ENCODE assay signal across 33 cellular contexts in the genomic region with DNA sequence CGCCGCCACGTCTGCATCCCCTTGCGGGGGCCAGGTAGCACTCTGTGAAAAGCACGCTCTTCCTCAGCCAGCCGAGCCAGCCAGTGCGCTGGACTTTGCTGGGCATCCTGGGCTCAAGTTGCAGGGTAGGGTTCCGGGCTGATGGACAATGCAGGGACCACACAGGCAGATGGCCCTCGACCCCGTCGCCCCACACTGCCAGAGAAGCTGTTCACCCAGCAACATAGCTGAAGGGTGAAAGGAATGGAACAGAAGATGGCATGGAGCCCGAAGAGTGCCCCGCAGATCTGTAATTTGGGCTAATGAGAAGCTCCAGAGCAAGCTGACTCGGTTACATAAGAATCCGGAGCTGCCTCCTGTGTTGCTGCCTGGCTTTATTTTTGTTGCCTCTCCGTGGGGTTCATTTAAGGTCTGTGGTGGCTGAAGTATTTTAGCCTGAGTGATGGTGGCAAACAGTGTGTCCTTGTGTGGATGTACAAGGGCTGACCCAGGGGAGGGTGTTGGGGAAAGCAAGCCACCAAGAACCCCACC.
A peak's percentile ranks its signal among the peaks of the same experiment; 100 is the strongest.
DNase-seq lines count a peak whose midpoint lies in the region; ATAC-seq and TF ChIP-seq lines count a peak whose summit lies in the region.
"Had no signal": no experiment of that assay in that cellular context is flagged by ENCODE, and none has a peak within 500 bp of the region (broad histone marks: within the 10 kb centered on the region; RNA-seq: fewer than 3 reads in every experiment).

No MANE protein-coding gene starts in this region.

- intact Hi-C loops in CD8-positive, alpha-beta T cell (cut with DNase I, micrococcal nuclease) = no loop called here

- no peak for ATAC-seq in CD8-positive, alpha-beta T cell
- no peak for ATAC-seq in HG03520 (IDR thresholded peaks at IDR 0.05; ENCODE audit: unreplicated experiment)
- ATAC-seq in HG02840 (IDR thresholded peaks at IDR 0.05; ENCODE audit: low FRiP score, unreplicated experiment) = no peak
- ATAC-seq: activated CD8-positive, alpha-beta T cell treated with anti-CD3 and anti-CD28 coated beads for 36 hours; foreskin keratinocyte; GM12878; left cardiac atrium; psoas muscle; stimulated activated memory B cell treated with anti-CD40 and anti-IgM and Interleukin-4, amounts not matched to agents 10 μg/mL and 1 μg/mL and 100 μg/mL, for 72 hours; upper lobe of right lung had no signal

- H3K4me3 ChIP-seq in CD8-positive, alpha-beta T cell (ENCODE audit: low read depth, low read length) = no peak overlapping the region
- H3K4me3 ChIP-seq: cardiac muscle cell, esophagus muscularis mucosa, GM12878, PC-9, psoas muscle, suprapubic skin, upper lobe of right lung had no signal

- POLR2A ChIA-PET in CD8-positive, alpha-beta T cell (lab: Charles Lee) = no interaction called here

- H3K4me3 Mint-ChIP-seq in brain = no peak overlapping the region
- no peak overlapping the region for H3K4me3 Mint-ChIP-seq in CD8-positive, alpha-beta T cell
- H3K4me3 Mint-ChIP-seq: activated CD8-positive, alpha-beta T cell treated with anti-CD3 and anti-CD28 coated beads for 36 hours; activated naive CD4-positive, alpha-beta T cell treated with anti-CD3 and anti-CD28 coated beads, Interleukin-2, amount 50 U/mL, for 24 hours; dendritic cell treated with granulocyte-macrophage colony-stimulating factor and Interleukin-4, amounts not matched to agents 40 ng/mL and 50 ng/mL, for 4 days; H9; memory B cell; stimulated activated memory B cell treated with anti-CD40 and anti-IgM and Interleukin-4, amounts not matched to agents 10 μg/mL and 1 μg/mL and 100 μg/mL, for 72 hours had no signal

- H3K4me1 ChIP-seq in CD8-positive, alpha-beta T cell (ENCODE audit: insufficient read depth, low read length) = no peaks in the 10 kb centered on the region
- H3K4me1 ChIP-seq: foreskin keratinocyte, psoas muscle, suprapubic skin, upper lobe of right lung had no signal

- H3K4me1 Mint-ChIP-seq in brain = peaks cover 35% of the 10 kb centered on the region
- H3K4me1 Mint-ChIP-seq in CD8-positive, alpha-beta T cell (ENCODE audit: low read depth) = no peaks in the 10 kb centered on the region
- H3K4me1 Mint-ChIP-seq: activated naive CD4-positive, alpha-beta T cell treated with anti-CD3 and anti-CD28 coated beads, Interleukin-2, amount 50 U/mL, for 24 hours; memory B cell; stimulated activated memory B cell treated with anti-CD40 and anti-IgM and Interleukin-4, amounts not matched to agents 10 μg/mL and 1 μg/mL and 100 μg/mL, for 72 hours had no signal

- peaks cover 7% of the 10 kb centered on the region for H3K27me3 Mint-ChIP-seq in brain
- peaks cover 9% of the 10 kb centered on the region for H3K27me3 Mint-ChIP-seq in CD8-positive, alpha-beta T cell (ENCODE audit: low read depth)
- H3K27me3 Mint-ChIP-seq: dendritic cell treated with granulocyte-macrophage colony-stimulating factor and Interleukin-4, amounts not matched to agents 40 ng/mL and 50 ng/mL, for 4 days; stimulated activated memory B cell treated with anti-CD40 and anti-IgM and Interleukin-4, amounts not matched to agents 10 μg/mL and 1 μg/mL and 100 μg/mL, for 72 hours had no signal

- in situ Hi-C loops in G401 (cut with HindIII; ENCODE audit: low sequenced_read_pairs) = no loop called here

- no peaks in the 10 kb centered on the region for H3K27me3 ChIP-seq in CD8-positive, alpha-beta T cell (ENCODE audit: insufficient read depth, low read length)
- H3K27me3 ChIP-seq: foreskin keratinocyte had no signal

- TF ChIP-seq CTCF in brain (conservative IDR thresholded peaks at IDR 0.05) = no peak
- TF ChIP-seq CTCF in CD8-positive, alpha-beta T cell (IDR thresholded peaks at IDR 0.05) = no peak

- H3K27ac ChIP-seq in CD8-positive, alpha-beta T cell (ENCODE audit: low read depth, low read length) = no peak overlapping the region
- H3K27ac ChIP-seq: cardiac muscle cell, esophagus muscularis mucosa, foreskin keratinocyte, HL-60, KMS-11, PC-9, psoas muscle, suprapubic skin, upper lobe of right lung had no signal

- DNase-seq in G401 (ENCODE audit: low spot score) = peak; percentile 39
- DNase-seq in hypothalamus (lab: John Stamatoyannopoulos, UW) = peak in 35 of 51 donors; percentile 13 to 88 (median 59)
- peak in 31 of 56 donors; percentile 2 to 75 (median 37) for DNase-seq in nucleus accumbens (lab: John Stamatoyannopoulos, UW)
- DNase-seq in HK-2 (ENCODE audit: unreplicated experiment) = no peak
- no peak for DNase-seq in CD8-positive, alpha-beta T cell
- DNase-seq: activated CD4-positive, alpha-beta T cell treated with anti-CD3 and anti-CD28 coated beads for 1 hour; activated CD8-positive, alpha-beta T cell treated with anti-CD3 and anti-CD28 coated beads for 36 hours; foreskin keratinocyte; H9; left cardiac atrium; NCI-H1436; NCI-H2081 treated with DMSO at 0.1 percent for 48 hours; NCI-H345; NCI-H69; PC-9; psoas muscle; SHP77; T-helper 2 cell; upper lobe of right lung had no signal

- H3K36me3 ChIP-seq in CD8-positive, alpha-beta T cell (ENCODE audit: insufficient read depth, low read length) = no peaks in the 10 kb centered on the region
- H3K36me3 ChIP-seq: cardiac muscle cell, esophagus muscularis mucosa, suprapubic skin, upper lobe of right lung had no signal

- H3K9me3 ChIP-seq in CD8-positive, alpha-beta T cell (ENCODE audit: low read length) = no peaks in the 10 kb centered on the region
- H3K9me3 ChIP-seq: suprapubic skin, upper lobe of right lung had no signal

- H3K27ac Mint-ChIP-seq in brain = peak overlapping the region in 4 of 5 experiments; percentile 6 to 87 (median 49)
- no peak overlapping the region for H3K27ac Mint-ChIP-seq in CD8-positive, alpha-beta T cell
- H3K27ac Mint-ChIP-seq: activated CD8-positive, alpha-beta T cell treated with anti-CD3 and anti-CD28 coated beads for 36 hours; activated naive CD4-positive, alpha-beta T cell treated with anti-CD3 and anti-CD28 coated beads, Interleukin-2, amount 50 U/mL, for 24 hours; activated T-helper 2 cell treated with anti-CD3 and anti-CD28 coated beads, Interferon-gamma antibody, Interleukin-2, Interleukin-4, amounts not matched to agents 10 μg/mL and 5 μg/mL and 100 μg/mL, durations not matched to agents 14 hours and 24 hours and 36 hours; dendritic cell treated with granulocyte-macrophage colony-stimulating factor and Interleukin-4, amounts not matched to agents 40 ng/mL and 50 ng/mL, for 4 days; H9; memory B cell; stimulated activated memory B cell treated with anti-CD40 and anti-IgM and Interleukin-4, amounts not matched to agents 10 μg/mL and 1 μg/mL and 100 μg/mL, for 72 hours had no signal

- CTCF ChIA-PET in CD8-positive, alpha-beta T cell (lab: Charles Lee) = no interaction called here

- H3K9me3 Mint-ChIP-seq in brain = peaks cover 7 to 21% (median 19%) of the 10 kb centered on the region in 5 experiments
- peaks cover 13% of the 10 kb centered on the region for H3K9me3 Mint-ChIP-seq in CD8-positive, alpha-beta T cell
- H3K9me3 Mint-ChIP-seq: activated naive CD4-positive, alpha-beta T cell treated with anti-CD3 and anti-CD28 coated beads, Interleukin-2, amount 50 U/mL, for 24 hours had no signal

- H3K36me3 Mint-ChIP-seq in brain = no peaks in the 10 kb centered on the region
- no peaks in the 10 kb centered on the region for H3K36me3 Mint-ChIP-seq in CD8-positive, alpha-beta T cell
- H3K36me3 Mint-ChIP-seq: activated naive CD4-positive, alpha-beta T cell treated with anti-CD3 and anti-CD28 coated beads, Interleukin-2, amount 50 U/mL, for 24 hours; memory B cell; stimulated activated memory B cell treated with anti-CD40 and anti-IgM and Interleukin-4, amounts not matched to agents 10 μg/mL and 1 μg/mL and 100 μg/mL, for 72 hours had no signal

Comparison
In these comparisons a context has a peak if more than half of its experiments do, and no peak if none do; other contexts are left out.
1. DNase-seq: peak in G401 (single experiment), hypothalamus (35 of 51) and nucleus accumbens (31 of 56); none in HK-2 (single experiment) and CD8-positive, alpha-beta T cell (0 of 7).